ENCODE assay signal across 8 cellular contexts in the genomic region with DNA sequence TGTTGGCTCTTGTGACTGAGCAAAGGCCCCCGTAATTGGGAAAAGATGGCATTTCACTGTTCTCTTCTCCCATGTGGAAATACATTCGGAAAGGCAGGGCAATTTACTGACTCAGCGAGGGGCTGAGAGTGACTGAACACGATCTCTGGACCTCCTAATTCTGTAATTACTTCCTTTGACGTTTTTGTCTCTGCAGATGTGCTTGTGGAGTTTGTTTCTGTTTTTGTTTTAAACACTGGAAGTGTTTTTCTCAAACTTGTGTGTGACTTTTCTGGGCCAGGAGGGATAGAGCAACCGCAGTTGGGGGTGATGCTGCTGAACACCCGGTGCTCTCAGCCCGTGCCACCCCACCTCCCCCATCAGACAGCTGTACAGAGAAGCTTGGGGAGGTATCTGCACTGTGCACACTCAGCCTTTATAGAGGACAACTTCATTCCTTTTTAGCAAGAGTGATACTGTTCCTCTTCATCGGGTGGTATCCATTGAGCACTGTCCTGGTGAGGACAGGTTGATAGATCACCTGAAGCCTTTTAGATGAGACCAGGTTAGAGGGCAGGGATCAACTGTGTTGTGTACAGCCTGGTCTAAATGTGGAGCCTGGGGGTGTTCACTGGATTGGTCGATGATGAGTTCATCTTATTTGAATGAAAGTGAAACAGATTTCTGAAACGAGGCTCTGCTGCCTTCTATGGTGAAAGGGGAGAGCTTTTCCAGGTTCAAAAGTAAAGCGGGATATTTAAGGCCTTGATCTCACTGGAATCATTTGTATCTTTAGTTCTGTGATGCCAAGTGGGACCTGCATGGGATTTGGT.
DNase-seq lines count a peak whose midpoint lies in the region; ATAC-seq and TF ChIP-seq lines count a peak whose summit lies in the region.

No MANE protein-coding gene starts in this region.

- peak in 1 of 5 experiments; percentile 21 for TF ChIP-seq CTCF in tibial nerve (IDR thresholded peaks at IDR 0.05)

- peaks cover under 1 to 21% (median 4%) of the 10 kb centered on the region in 3 donors for H3K36me3 Mint-ChIP-seq in CD8-positive, alpha-beta memory T cell
- peaks cover 12% of the 10 kb centered on the region for H3K36me3 Mint-ChIP-seq in activated naive CD8-positive, alpha-beta T cell treated with anti-CD3 and anti-CD28 coated beads, Interleukin-2, amount 10 ng/mL, durations not matched to agents 7 days and 5 days

- no peaks in the 10 kb centered on the region for H3K9me3 Mint-ChIP-seq in CD8-positive, alpha-beta memory T cell
- H3K9me3 Mint-ChIP-seq in activated naive CD8-positive, alpha-beta T cell treated with anti-CD3 and anti-CD28 coated beads, Interleukin-2, amount 10 ng/mL, durations not matched to agents 7 days and 5 days: no peaks in the 10 kb centered on the region

- peaks cover 19% of the 10 kb centered on the region for H3K4me1 ChIP-seq in CD8-positive, alpha-beta memory T cell (ENCODE audit: insufficient read depth, low read length)
- peaks cover 0 to 38% (median 13%) of the 10 kb centered on the region in 4 donors for H3K4me1 ChIP-seq in tibial nerve

- TF ChIP-seq POLR2A in tibial nerve (IDR thresholded peaks at IDR 0.05): peak in 1 of 2 donors; percentile 24

- TF ChIP-seq EP300 in tibial nerve (IDR thresholded peaks at IDR 0.05): peak in 1 of 2 donors; percentile 68

- H3K4me3 ChIP-seq in CD8-positive, alpha-beta memory T cell (ENCODE audit: low read length): peak overlapping the region; percentile 33
- H3K4me3 ChIP-seq in tibial nerve: peak overlapping the region; percentile 4 to 43 (median 18)

- H3K27me3 Mint-ChIP-seq in CD8-positive, alpha-beta memory T cell: no peaks in the 10 kb centered on the region
- H3K27me3 Mint-ChIP-seq in activated naive CD8-positive, alpha-beta T cell treated with anti-CD3 and anti-CD28 coated beads, Interleukin-2, amount 10 ng/mL, durations not matched to agents 7 days and 5 days: no peaks in the 10 kb centered on the region

- 13 to 16% methylated on average over 12 of the region's 12 CpGs for WGBS in tibial nerve, 2 donors

- H3K27ac Mint-ChIP-seq in CD8-positive, alpha-beta memory T cell: no peak overlapping the region
- no peak overlapping the region for H3K27ac Mint-ChIP-seq in activated naive CD8-positive, alpha-beta T cell treated with anti-CD3 and anti-CD28 coated beads, Interleukin-2, amount 10 ng/mL, durations not matched to agents 7 days and 5 days

- POLR2A ChIA-PET in CD8-positive, alpha-beta memory T cell (lab: Charles Lee): no interaction called here
- POLR2A ChIA-PET in activated naive CD8-positive, alpha-beta T cell treated with anti-CD3 and anti-CD28 coated beads, Interleukin-2, amount 10 ng/mL, durations not matched to agents 7 days and 5 days (lab: Charles Lee): interaction anchor here (0.7 to 2.4 kb wide), 4 partner anchors 11 to 128 kb away, joined by 3 to 9 read pairs (median 6); a partner anchor contains a TSS

- ATAC-seq in GM19324 (IDR thresholded peaks at IDR 0.05; ENCODE audit: low FRiP score, unreplicated experiment) (peak; percentile 88), HG03280 (IDR thresholded peaks at IDR 0.05; ENCODE audit: unreplicated experiment) (peak; percentile 86), left lobe of liver (peak; percentile 77)
- peak; percentile 94 for ATAC-seq in activated naive CD8-positive, alpha-beta T cell treated with anti-CD3 and anti-CD28 coated beads, Interleukin-2, amount 10 ng/mL, durations not matched to agents 7 days and 5 days (ENCODE audit: low read depth)

- H3K4me1 Mint-ChIP-seq in CD8-positive, alpha-beta memory T cell: peaks cover 7 to 21% (median 11%) of the 10 kb centered on the region in 3 donors
- H3K4me1 Mint-ChIP-seq in activated naive CD8-positive, alpha-beta T cell treated with anti-CD3 and anti-CD28 coated beads, Interleukin-2, amount 10 ng/mL, durations not matched to agents 7 days and 5 days: peaks cover 17% of the 10 kb centered on the region

- no peak overlapping the region for H3K4me3 Mint-ChIP-seq in CD8-positive, alpha-beta memory T cell
- no peak overlapping the region for H3K4me3 Mint-ChIP-seq in activated naive CD8-positive, alpha-beta T cell treated with anti-CD3 and anti-CD28 coated beads, Interleukin-2, amount 10 ng/mL, durations not matched to agents 7 days and 5 days

- peak; percentile 12 to 71 (median 47) for DNase-seq in CD8-positive, alpha-beta memory T cell
- peak; percentile 44 for DNase-seq in activated naive CD8-positive, alpha-beta T cell treated with anti-CD3 and anti-CD28 coated beads, Interleukin-2, amount 10 ng/mL, durations not matched to agents 7 days and 5 days
- peak; percentile 70 for DNase-seq in left lobe of liver (ENCODE audit: low spot score)
- DNase-seq in tibial nerve (ENCODE audit: low spot score in 2 of 2): peak in 1 of 2 donors; percentile 46
- no peak for DNase-seq in posterior vena cava (ENCODE audit: low spot score)
- no peak for DNase-seq in middle frontal gyrus (ENCODE audit: extremely low spot score, low spot score)

- intact Hi-C loops in posterior vena cava (cut with DNase I): loop anchor here (10.0 kb wide), 2 partner anchors 75 to 125 kb away; a partner anchor contains a TSS

- H3K27ac ChIP-seq in CD8-positive, alpha-beta memory T cell (ENCODE audit: low read depth, low read length): peak overlapping the region; percentile 17
- H3K27ac ChIP-seq in tibial nerve: peak overlapping the region in 3 of 4 donors; percentile 46 to 87 (median 80)

- CTCF ChIA-PET in CD8-positive, alpha-beta memory T cell (lab: Charles Lee): interaction anchor here (1.6 to 4.7 kb wide), 2 partner anchors 10 to 128 kb away, joined by 4 to 27 read pairs; a partner anchor contains a TSS

- no peaks in the 10 kb centered on the region for H3K9me3 ChIP-seq in CD8-positive, alpha-beta memory T cell (ENCODE audit: low read length)
- H3K9me3 ChIP-seq in tibial nerve: no peaks in the 10 kb centered on the region

- H3K36me3 ChIP-seq in CD8-positive, alpha-beta memory T cell (ENCODE audit: insufficient read depth, low read length): no peaks in the 10 kb centered on the region
- peaks cover 0 to 6% (median 0%) of the 10 kb centered on the region in 3 donors for H3K36me3 ChIP-seq in tibial nerve

- no peaks in the 10 kb centered on the region for H3K27me3 ChIP-seq in CD8-positive, alpha-beta memory T cell (ENCODE audit: insufficient read depth, low read length, poor library complexity, severe bottlenecking)
- no peaks in the 10 kb centered on the region for H3K27me3 ChIP-seq in tibial nerve

Comparison
In these comparisons a context has a peak if more than half of its experiments do, and no peak if none do; other contexts are left out.
1. DNase-seq: peak in CD8-positive, alpha-beta memory T cell (5 of 5), activated naive CD8-positive, alpha-beta T cell treated with anti-CD3 and anti-CD28 coated beads, Interleukin-2, amount 10 ng/mL, durations not matched to agents 7 days and 5 days (single experiment) and left lobe of liver (single experiment); none in posterior vena cava (single experiment) and middle frontal gyrus (single experiment).
2. Peak in every context shown above with its lines, with median percentiles within 50 percentile points of each other: ATAC-seq.